12 cellular contexts compared by ENCODE assay signal in the genomic region with DNA sequence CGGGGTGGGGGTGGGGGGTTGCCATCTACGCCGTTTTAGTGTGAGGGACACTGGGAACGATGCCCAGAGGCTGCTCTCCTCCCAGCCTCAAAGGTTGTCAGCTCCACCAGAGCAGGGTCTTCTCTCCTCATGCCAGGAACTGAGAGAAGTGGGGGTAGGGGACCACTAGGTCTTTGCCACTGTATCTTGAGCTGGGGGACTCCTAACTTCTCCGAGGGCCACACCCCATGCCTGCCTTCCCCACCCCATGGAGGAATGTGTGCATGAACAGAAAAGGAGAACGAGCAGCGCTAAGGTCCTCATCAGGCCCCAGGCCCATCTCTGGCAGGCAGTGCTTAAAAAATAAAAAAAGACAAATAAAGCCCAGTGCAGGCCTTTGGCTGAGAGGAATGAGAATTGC. TPM values are rescaled to one million over a fixed set of nuclear protein-coding genes. Genes with fewer than 3 reads are reported as not detected.
A peak's percentile ranks its signal among the peaks of the same experiment; 100 is the strongest.
DNase-seq lines count a peak whose midpoint lies in the region; ATAC-seq, FAIRE-seq and TF ChIP-seq lines count a peak whose summit lies in the region.
"Had no signal": no experiment of that assay in that cellular context is flagged by ENCODE, and none has a peak within 500 bp of the region (broad histone marks: within the 10 kb centered on the region; RNA-seq: fewer than 3 reads in every experiment).

No MANE protein-coding gene starts in this region.

- H3K4me2 ChIP-seq in KMS-11, result no peak overlapping the region

- H4K20me1 ChIP-seq in KMS-11 (ENCODE audit: insufficient read depth), result no peaks in the 10 kb centered on the region

- H3K27me3 Mint-ChIP-seq in CD4-positive, CD25-positive, alpha-beta regulatory T cell, result peaks cover 6% of the 10 kb centered on the region
- no peaks in the 10 kb centered on the region for H3K27me3 Mint-ChIP-seq in nephron progenitor cell (ENCODE audit: low read depth, poor library complexity)

- H3K4me3 Mint-ChIP-seq in CD4-positive, CD25-positive, alpha-beta regulatory T cell, result peak overlapping the region; percentile 18 to 97 (median 55)
- peak overlapping the region; percentile 94 for H3K4me3 Mint-ChIP-seq in nephron progenitor cell

- H2AFZ ChIP-seq in KMS-11 (ENCODE audit: low read depth), result no peak overlapping the region

- H3K4me3 ChIP-seq in CD4-positive, CD25-positive, alpha-beta regulatory T cell (ENCODE audit: low read depth, low read length), result no peak overlapping the region
- peak overlapping the region; percentile 12 for H3K4me3 ChIP-seq in KMS-11 (IDR thresholded peaks at IDR 0.05; ENCODE audit: insufficient read depth, low read depth, low read length)
- no peak overlapping the region for H3K4me3 ChIP-seq in effector memory CD4-positive, alpha-beta T cell (ENCODE audit: insufficient read depth, low read depth, low read length, poor library complexity, severe bottlenecking)

- peaks cover 23% of the 10 kb centered on the region for H3K36me3 ChIP-seq in CD4-positive, CD25-positive, alpha-beta regulatory T cell (ENCODE audit: control insufficient read depth, insufficient read depth, low read length)
- H3K36me3 ChIP-seq in KMS-11 (ENCODE audit: insufficient read depth), result no peaks in the 10 kb centered on the region
- peaks cover 17% of the 10 kb centered on the region for H3K36me3 ChIP-seq in effector memory CD4-positive, alpha-beta T cell (ENCODE audit: control insufficient read depth, insufficient read depth, low read length)

- peak overlapping the region; percentile 100 for H3K27ac ChIP-seq in CD4-positive, CD25-positive, alpha-beta regulatory T cell (ENCODE audit: insufficient read depth, low read length, poor library complexity, severe bottlenecking)
- H3K27ac ChIP-seq in KMS-11, result no peak overlapping the region
- H3K27ac ChIP-seq in effector memory CD4-positive, alpha-beta T cell (ENCODE audit: insufficient read depth, low read length, poor library complexity, severe bottlenecking), result peak overlapping the region; percentile 99

- no peaks in the 10 kb centered on the region for H3K27me3 ChIP-seq in CD4-positive, CD25-positive, alpha-beta regulatory T cell (ENCODE audit: control insufficient read depth, insufficient read depth, low read length)
- no peaks in the 10 kb centered on the region for H3K27me3 ChIP-seq in KMS-11 (ENCODE audit: insufficient read depth, low read depth)
- H3K27me3 ChIP-seq in effector memory CD4-positive, alpha-beta T cell (replicated peaks; ENCODE audit: control insufficient read depth, insufficient read depth, low read length, poor library complexity, severe bottlenecking), result no peaks in the 10 kb centered on the region
- H3K27me3 ChIP-seq: upper lobe of right lung had no signal

- DNase-seq in CD4-positive, CD25-positive, alpha-beta regulatory T cell, result no peak
- DNase-seq in effector memory CD4-positive, alpha-beta T cell, result no peak
- no peak for DNase-seq in nephron progenitor cell
- no peak for DNase-seq in NCI-H1105 treated with DMSO at 0.1 percent for 48 hours (lab: John Stamatoyannopoulos, UW)
- no peak for DNase-seq in cerebellar cortex (ENCODE audit: low spot score)
- DNase-seq in NOMO-1 (lab: John Stamatoyannopoulos, UW; ENCODE audit: unreplicated experiment in 2 of 2), result no peak
- DNase-seq in H54 (ENCODE audit: insufficient read length, low spot score), result no peak
- DNase-seq: DND-41, NCI-H774, upper lobe of right lung had no signal

- no peak for TF ChIP-seq POLR2A in H54 (IDR thresholded peaks at IDR 0.05; ENCODE audit: low read depth, low read length)

- H3K36me3 Mint-ChIP-seq in CD4-positive, CD25-positive, alpha-beta regulatory T cell, result peaks cover 17% of the 10 kb centered on the region
- peaks cover 5% of the 10 kb centered on the region for H3K36me3 Mint-ChIP-seq in nephron progenitor cell (ENCODE audit: low read depth)

- peaks cover 6 to 76% (median 43%) of the 10 kb centered on the region in 4 donors for H3K4me1 Mint-ChIP-seq in CD4-positive, CD25-positive, alpha-beta regulatory T cell
- peaks cover 72% of the 10 kb centered on the region for H3K4me1 Mint-ChIP-seq in nephron progenitor cell

- TF ChIP-seq CTCF in KMS-11 (conservative IDR thresholded peaks at IDR 0.05; ENCODE audit: low read depth, low read length), result no peak
- TF ChIP-seq CTCF in nephron progenitor cell (IDR thresholded peaks at IDR 0.05), result no peak

- FAIRE-seq in H54 (lab: Jason Lieb, UNC), result no peak
- FAIRE-seq: islet of Langerhans had no signal

- peak overlapping the region; percentile 71 to 100 (median 99) for H3K27ac Mint-ChIP-seq in CD4-positive, CD25-positive, alpha-beta regulatory T cell
- H3K27ac Mint-ChIP-seq in nephron progenitor cell, result peak overlapping the region; percentile 100

- no peak overlapping the region; the same call in 1 of the 2 replicates for H3K9ac ChIP-seq in KMS-11

- H3K9me3 ChIP-seq in CD4-positive, CD25-positive, alpha-beta regulatory T cell (ENCODE audit: control insufficient read depth in 2 of 2, low read length in 2 of 2), result no peaks in the 10 kb centered on the region
- no peaks in the 10 kb centered on the region for H3K9me3 ChIP-seq in effector memory CD4-positive, alpha-beta T cell (ENCODE audit: control insufficient read depth, low read length)
- H3K9me3 ChIP-seq: upper lobe of right lung had no signal

- peaks cover 76% of the 10 kb centered on the region for H3K4me1 ChIP-seq in CD4-positive, CD25-positive, alpha-beta regulatory T cell (ENCODE audit: control insufficient read depth, insufficient read depth, low read length, poor library complexity, severe bottlenecking)
- H3K4me1 ChIP-seq in KMS-11 (ENCODE audit: low read depth, poor library complexity, severe bottlenecking), result peaks cover 59% of the 10 kb centered on the region
- peaks cover 50% of the 10 kb centered on the region for H3K4me1 ChIP-seq in effector memory CD4-positive, alpha-beta T cell (ENCODE audit: control insufficient read depth, insufficient read depth, low read length, poor library complexity, severe bottlenecking)

- peaks cover 54% of the 10 kb centered on the region for H3K79me2 ChIP-seq in KMS-11 (ENCODE audit: insufficient read depth, low read depth)

- H3K9me3 Mint-ChIP-seq in CD4-positive, CD25-positive, alpha-beta regulatory T cell, result peaks cover 0 to 4% (median 0%) of the 10 kb centered on the region in 7 donors
- H3K9me3 Mint-ChIP-seq in nephron progenitor cell, result no peaks in the 10 kb centered on the region

- ATAC-seq in CD4-positive, CD25-positive, alpha-beta regulatory T cell (ENCODE audit: low read depth in 2 of 2), result no peak
- ATAC-seq: upper lobe of right lung had no signal

RNA-seq across cellular contexts. Expression of a gene that starts 1.4 kb away (rescaled TPM):
- total RNA-seq in CD4-positive, CD25-positive, alpha-beta regulatory T cell, result 774 TPM
- polyA plus RNA-seq in CD4-positive, CD25-positive, alpha-beta regulatory T cell, result 100 to 1,000 TPM; 349 to 464 (median 399) TPM

RNA-seq across cellular contexts. Expression of a gene that starts 4.3 kb away (rescaled TPM):
- 41.9 TPM for total RNA-seq in CD4-positive, CD25-positive, alpha-beta regulatory T cell
- polyA plus RNA-seq in CD4-positive, CD25-positive, alpha-beta regulatory T cell, result 10 to 100 TPM; 30.2 to 47.3 (median 46.9) TPM

RNA-seq across cellular contexts. Expression of a gene that starts 13.3 kb away (rescaled TPM):
- total RNA-seq in CD4-positive, CD25-positive, alpha-beta regulatory T cell, result 71.3 TPM
- polyA plus RNA-seq in CD4-positive, CD25-positive, alpha-beta regulatory T cell, result 10 to 100 TPM; 27.0 to 40.3 (median 30.3) TPM

RNA-seq across cellular contexts. Expression of a gene that starts 17.2 kb away (rescaled TPM):
- total RNA-seq in CD4-positive, CD25-positive, alpha-beta regulatory T cell, result 8.5 TPM
- 10 to 100 TPM; 51.3 to 60.0 (median 56.4) TPM for polyA plus RNA-seq in CD4-positive, CD25-positive, alpha-beta regulatory T cell

RNA-seq across cellular contexts. Expression of a gene that starts 20.7 kb away (rescaled TPM):
- 19.1 TPM for total RNA-seq in CD4-positive, CD25-positive, alpha-beta regulatory T cell
- polyA plus RNA-seq in CD4-positive, CD25-positive, alpha-beta regulatory T cell, result 10 to 100 TPM; 49.3 to 76.9 (median 65.5) TPM
